In genomic region chr7:135320277-135320676, GRCh38 we compare ENCODE assay signal across 9 cellular contexts.
DNase-seq lines count a peak whose midpoint lies in the region; ATAC-seq and TF ChIP-seq lines count a peak whose summit lies in the region.
"Had no signal": no experiment of that assay in that cellular context is flagged by ENCODE, and none has a peak within 500 bp of the region (broad histone marks: within the 10 kb centered on the region; RNA-seq: fewer than 3 reads in every experiment).

No MANE protein-coding gene starts in this region.

- intact Hi-C loops in left ventricle myocardium superior (cut with micrococcal nuclease): no loop called here
- intact Hi-C loops in thyroid gland (cut with DNase I): no loop called here

- no peak for TF ChIP-seq POLR2A in thyroid gland (IDR thresholded peaks at IDR 0.05)

- DNase-seq in HT1080 (ENCODE audit: low read depth) (peak; percentile 85), T1000 (lab: John Stamatoyannopoulos, UW) (peak; percentile 24), left ventricle myocardium superior (peak; percentile 88), thyroid gland (peak; percentile 89 to 94), iPS-NIHi7 (ENCODE audit: extremely low spot score) (no peak)
- DNase-seq in activated T-cell treated with anti-CD3 and anti-CD28 coated beads, Interleukin-2, amount 50 U/mL, for 48 hours: no peak
- DNase-seq: activated CD8-positive, alpha-beta memory T cell treated with anti-CD3 and anti-CD28 coated beads, Interleukin-2, amount 10 ng/mL, durations not matched to agents 7 days and 5 days had no signal

- no peaks in the 10 kb centered on the region for H3K9me3 ChIP-seq in thyroid gland

- no peak overlapping the region for H3K4me3 ChIP-seq in thyroid gland (replicated peaks in 1 of 3)

- TF ChIP-seq CTCF in thyroid gland (IDR thresholded peaks at IDR 0.05): no peak

- peak; percentile 82 for ATAC-seq in left ventricle myocardium superior
- ATAC-seq in HG03565 (IDR thresholded peaks at IDR 0.05; ENCODE audit: unreplicated experiment): no peak
- ATAC-seq in GM18502 (IDR thresholded peaks at IDR 0.05; ENCODE audit: poor library complexity, unreplicated experiment): no peak
- ATAC-seq: activated CD8-positive, alpha-beta memory T cell treated with anti-CD3 and anti-CD28 coated beads, Interleukin-2, amount 10 ng/mL, durations not matched to agents 7 days and 5 days had no signal

- peaks cover 0 to 8% of the 10 kb centered on the region in 2 donors for H3K4me1 ChIP-seq in thyroid gland

- no peaks in the 10 kb centered on the region for H3K36me3 ChIP-seq in thyroid gland

- H3K27me3 ChIP-seq in thyroid gland: no peaks in the 10 kb centered on the region

- WGBS in thyroid gland, 2 donors: 11 to 14% methylated on average over 7 to 8 of the region's 8 CpGs

- no peak overlapping the region for H3K27ac ChIP-seq in thyroid gland

Comparison
In these comparisons a context has a peak if more than half of its experiments do, and no peak if none do; other contexts are left out.
1. DNase-seq: peak in HT1080 (single experiment), T1000 (single experiment), left ventricle myocardium superior (single experiment) and thyroid gland (2 of 2); none in activated T-cell treated with anti-CD3 and anti-CD28 coated beads, Interleukin-2, amount 50 U/mL, for 48 hours (0 of 2) and iPS-NIHi7 (single experiment).